Comparison of ENCODE assay signal across 15 cellular contexts in genomic region chr6:143694560-143694959, GRCh38. TPM values are rescaled to one million over a fixed set of nuclear protein-coding genes. Genes with fewer than 3 reads are reported as not detected.
A peak's percentile ranks its signal among the peaks of the same experiment; 100 is the strongest.
DNase-seq lines count a peak whose midpoint lies in the region; ATAC-seq, FAIRE-seq and TF ChIP-seq lines count a peak whose summit lies in the region.
"Had no signal": no experiment of that assay in that cellular context is flagged by ENCODE, and none has a peak within 500 bp of the region (broad histone marks: within the 10 kb centered on the region; RNA-seq: fewer than 3 reads in every experiment).

No MANE protein-coding gene starts in this region.

- ATAC-seq in K562: no peak

- H3K4me3 Mint-ChIP-seq in activated T-cell treated with anti-CD3 and anti-CD28 coated beads, Interleukin-2, amount 50 U/mL, for 24 hours: no peak overlapping the region
- H3K4me3 Mint-ChIP-seq in neural progenitor cell: no peak overlapping the region

- no peak for DNase-seq in activated T-cell treated with anti-CD3 and anti-CD28 coated beads, Interleukin-2, amount 50 U/mL, for 24 hours
- no peak for DNase-seq in activated T-cell treated with anti-CD3 and anti-CD28 coated beads, Interleukin-2, amount 50 U/mL, for 48 hours
- DNase-seq in HT1080 (ENCODE audit: low read depth) (peak; percentile 59), K562 (ENCODE audit: extremely low read depth in 1 of 4, low spot score in 3 of 4) (no peak), neural progenitor cell (ENCODE audit: low spot score) (no peak), posterior vena cava (ENCODE audit: low spot score) (no peak), HTR-8/SVneo (ENCODE audit: insufficient read length, low spot score) (no peak), brain microvascular endothelial cell (no peak)
- DNase-seq: colonic mucosa, mesenchymal stem cell, NCI-H1048, NCI-H345, occipital lobe, small intestine, transverse colon had no signal

- in situ Hi-C loops in K562 (cut with MboI) (no loop called here), brain microvascular endothelial cell (cut with HindIII; ENCODE audit: low pct_ligation_motif_present, low sequenced_read_pairs) (no loop called here)

- H3K9me3 ChIP-seq in K562 (replicated peaks; ENCODE audit: control insufficient read depth, insufficient read depth, low read depth, low read length) (no peaks in the 10 kb centered on the region), neural progenitor cell (ENCODE audit: low read depth) (no peaks in the 10 kb centered on the region)
- H3K9me3 ChIP-seq: colonic mucosa, transverse colon had no signal

- H3K9me1 ChIP-seq in K562 (ENCODE audit: control insufficient read depth, insufficient read depth, low read length): no peaks in the 10 kb centered on the region

- H3F3A ChIP-seq in neural progenitor cell (ENCODE audit: low read depth): no peaks in the 10 kb centered on the region

- TF ChIP-seq CTCF in K562 (IDR thresholded peaks at IDR 0.05 in 2 of 3, conservative IDR thresholded peaks at IDR 0.05 in 1 of 3; ENCODE audit: insufficient read depth in 2 of 3, low read depth in 1 of 3, low read length in 3 of 3) (no peak), neural progenitor cell (IDR thresholded peaks at IDR 0.05) (no peak), brain microvascular endothelial cell (IDR thresholded peaks at IDR 0.05; ENCODE audit: low read depth, low read length, missing control alignments) (no peak)

- H2AFZ ChIP-seq in K562 (ENCODE audit: low read depth, low read length): no peak overlapping the region
- no peak overlapping the region for H2AFZ ChIP-seq in neural progenitor cell (replicated peaks)

- peaks cover 3% of the 10 kb centered on the region for H3K36me3 Mint-ChIP-seq in activated T-cell treated with anti-CD3 and anti-CD28 coated beads, Interleukin-2, amount 50 U/mL, for 24 hours (ENCODE audit: low read depth)
- H3K36me3 Mint-ChIP-seq in neural progenitor cell: peaks cover 12% of the 10 kb centered on the region

- no peaks in the 10 kb centered on the region for H3K27me3 Mint-ChIP-seq in activated T-cell treated with anti-CD3 and anti-CD28 coated beads, Interleukin-2, amount 50 U/mL, for 24 hours
- peaks cover 1% of the 10 kb centered on the region for H3K27me3 Mint-ChIP-seq in neural progenitor cell (ENCODE audit: insufficient read depth, low read depth)

- H3K4me1 ChIP-seq in K562 (replicated peaks in 1 of 2; ENCODE audit: control insufficient read depth in 2 of 2, insufficient read depth in 2 of 2, low read length in 2 of 2) (peaks cover 0 to 16% of the 10 kb centered on the region in 2 experiments; a peak in 3 of 5 replicates), neural progenitor cell (peaks cover 30% of the 10 kb centered on the region)

- TF ChIP-seq EP300 in K562 (IDR thresholded peaks at IDR 0.05; ENCODE audit: low read length): no peak

- TF ChIP-seq POLR2A in K562 (conservative IDR thresholded peaks at IDR 0.05): no peak

- no peaks in the 10 kb centered on the region for H3K36me3 ChIP-seq in K562 (ENCODE audit: control insufficient read depth, insufficient read depth, low read length)
- H3K36me3 ChIP-seq in neural progenitor cell: no peaks in the 10 kb centered on the region
- H3K36me3 ChIP-seq in brain microvascular endothelial cell (replicated peaks): no peaks in the 10 kb centered on the region
- H3K36me3 ChIP-seq: colonic mucosa, transverse colon had no signal

- H4K20me1 ChIP-seq in K562 (replicated peaks; ENCODE audit: control insufficient read depth, insufficient read depth, low read length): no peaks in the 10 kb centered on the region
- H4K20me1 ChIP-seq in neural progenitor cell (ENCODE audit: low read depth): peaks cover 22% of the 10 kb centered on the region

- H3K27ac Mint-ChIP-seq in activated T-cell treated with anti-CD3 and anti-CD28 coated beads, Interleukin-2, amount 50 U/mL, for 24 hours: peak overlapping the region; percentile 18
- H3K27ac Mint-ChIP-seq in neural progenitor cell: peak overlapping the region; percentile 0

- no peak overlapping the region for H3K4me2 ChIP-seq in K562 (ENCODE audit: insufficient read depth, low read length)
- H3K4me2 ChIP-seq in neural progenitor cell: no peak overlapping the region

- 42% methylated on average over 7 of the region's 7 CpGs for WGBS in K562 (ENCODE audit: insufficient coverage, low coverage, missing lambda C conversion rate)

- POLR2A ChIA-PET in K562 (lab: Yijun Ruan, JAX): no interaction called here

- H3K9me3 Mint-ChIP-seq in activated T-cell treated with anti-CD3 and anti-CD28 coated beads, Interleukin-2, amount 50 U/mL, for 24 hours: no peaks in the 10 kb centered on the region
- H3K9me3 Mint-ChIP-seq in neural progenitor cell: peaks cover 7% of the 10 kb centered on the region

- TF ChIP-seq RAD21 in K562 (CRISPR knock-in tag; conservative IDR thresholded peaks at IDR 0.05 in 1 of 2, IDR thresholded peaks at IDR 0.05 in 1 of 2): no peak

- no peak overlapping the region for H3K9ac ChIP-seq in K562 (ENCODE audit: insufficient read depth in 1 of 2, low read depth in 2 of 2, low read length in 2 of 2)
- no peak overlapping the region for H3K9ac ChIP-seq in neural progenitor cell

- no TSS peak for BruUV-seq in K562 (replicated peaks; lab: Mats Ljungman, UMichigan)

- CTCF ChIA-PET in K562 (lab: Yijun Ruan, JAX; ENCODE audit: low intra/inter-chr PET ratio): no interaction called here

- H3K4me1 Mint-ChIP-seq in activated T-cell treated with anti-CD3 and anti-CD28 coated beads, Interleukin-2, amount 50 U/mL, for 24 hours (ENCODE audit: low read depth): peaks cover 57% of the 10 kb centered on the region
- peaks cover 20% of the 10 kb centered on the region for H3K4me1 Mint-ChIP-seq in neural progenitor cell

- H3K27me3 ChIP-seq in K562 (ENCODE audit: control insufficient read depth in 2 of 2, insufficient read depth in 2 of 2, low read length in 2 of 2) (no peaks in the 10 kb centered on the region), neural progenitor cell (no peaks in the 10 kb centered on the region), brain microvascular endothelial cell (replicated peaks) (no peaks in the 10 kb centered on the region)
- H3K27me3 ChIP-seq: colonic mucosa, transverse colon had no signal

- H3K79me2 ChIP-seq in K562 (ENCODE audit: control insufficient read depth, insufficient read depth, low read length): 0 out of 3 replicates have a peak, but pooled peaks cover 3% of the 10 kb centered on the region
- H3K79me2 ChIP-seq in neural progenitor cell (ENCODE audit: low read depth): peaks cover 89% of the 10 kb centered on the region

- intact Hi-C loops in K562 (cut with micrococcal nuclease) (no loop called here), posterior vena cava (cut with DNase I) (no loop called here)

- no peak overlapping the region for H3K27ac ChIP-seq in K562 (ENCODE audit: extremely low read depth, low read depth, low read length)
- H3K27ac ChIP-seq in neural progenitor cell: no peak overlapping the region
- H3K27ac ChIP-seq in brain microvascular endothelial cell: no peak overlapping the region
- H3K27ac ChIP-seq: colonic mucosa had no signal

- H3K4me3 ChIP-seq in K562 (no peak overlapping the region), neural progenitor cell (no peak overlapping the region), brain microvascular endothelial cell (ENCODE audit: low read depth, low read length) (no peak overlapping the region)
- H3K4me3 ChIP-seq: colonic mucosa, transverse colon had no signal

- FAIRE-seq in K562 (lab: Jason Lieb, UNC) (no peak), HTR-8/SVneo (lab: Jason Lieb, UNC) (no peak)
- FAIRE-seq: small intestine had no signal

TF ChIP-seq in K562, 482 proteins besides CTCF, POLR2A, EP300 and RAD21:
- TF ChIP-seq FOXO4 (CRISPR knock-in tag; IDR thresholded peaks at IDR 0.05): no peak
- TF ChIP-seq CXXC5 (CRISPR knock-in tag; IDR thresholded peaks at IDR 0.05): 0 out of 2 replicates have a peak, but pooled peaks have one; percentile 9
- TF ChIP-seq FOXJ2 (tag; IDR thresholded peaks at IDR 0.05): no peak

RNA-seq across cellular contexts. Expression of gene PHACTR2, which starts 16.8 kb away (rescaled TPM):
- 32.2 and 38.5 TPM in 2 replicates for total RNA-seq in HT1080 (2014; rRNA removed; shearing (Covaris generic))
- 17.3 and 20.1 TPM in 2 replicates for polyA plus RNA-seq in HT1080 (2015; cell fraction: cytosol; rRNA removed)
- polyA plus RNA-seq in HT1080 (2015; cell fraction: nucleus; rRNA removed): 11.1 and 14.6 TPM in 2 replicates
- 15.0 and 25.0 TPM in 2 replicates for total RNA-seq in K562 (2011; cell fraction: chromatin; rRNA removed; ENCODE audit: low replicate concordance)
- total RNA-seq in K562 (2011; cell fraction: nucleolus; rRNA removed): 4.7 and 5.4 TPM in 2 replicates
- 9.0 and 17.7 TPM in 2 replicates for total RNA-seq in K562 (2011; cell fraction: nucleoplasm; rRNA removed)
- total RNA-seq in K562 (2014; rRNA removed) (29.4 and 38.1 TPM in 2 replicates), K562 (2014; rRNA removed; fragmentation: Illumina TruSeq; extraction: Trizol) (46.5 and 55.7 TPM in 2 replicates), K562 (2015; rRNA removed; fragmentation: Illumina TruSeq; extraction: Trizol) (45.7 and 52.5 TPM in 2 replicates), K562 (2021) (36.2 and 44.2 TPM in 2 replicates), neural progenitor cell (ENCODE audit: low replicate concordance) (36.0 and 45.4 TPM in 2 replicates), posterior vena cava (10 to 100 TPM; 53.8 to 72.6 TPM)
- polyA plus RNA-seq in K562 (2011; rRNA removed) (13.0 and 16.1 TPM in 2 replicates), K562 (2014; fragmentation: Illumina TruSeq; extraction: Trizol) (19.5 and 22.9 TPM in 2 replicates), K562 (2014; fragmentation: Nextera tagmentation; extraction: Ambion mirVana) (10 to 100 TPM in 1 of 2 experiments, 1 to 10 TPM in 1; 5.3 to 13.9 TPM), K562 (2014; rRNA removed) (13.2 and 15.1 TPM in 2 replicates)
- polyA plus RNA-seq in K562 (2011; cell fraction: cytosol; rRNA removed): 5.8 and 7.4 TPM in 2 replicates
- polyA plus RNA-seq in K562 (2011; cell fraction: nucleus; rRNA removed): 6.8 and 8.9 TPM in 2 replicates
- 9.5 and 14.3 TPM in 2 replicates for polyA plus RNA-seq in K562 (2012)
- polyA minus RNA-seq in K562 (2011; rRNA and poly(A)+ RNA removed): 36.8 and 42.7 TPM in 2 replicates
- polyA minus RNA-seq in K562 (2011; cell fraction: cytosol; rRNA and poly(A)+ RNA removed): 18.4 and 22.6 TPM in 2 replicates
- polyA minus RNA-seq in K562 (2011; cell fraction: nucleus; rRNA and poly(A)+ RNA removed): 12.5 and 31.9 TPM in 2 replicates
